14 cellular contexts compared by ENCODE assay signal in genomic region chr19:18396471-18397241, GRCh38. TPM values are rescaled to one million over a fixed set of nuclear protein-coding genes. Genes with fewer than 3 reads are reported as not detected.
DNase-seq lines count a peak whose midpoint lies in the region; ATAC-seq and TF ChIP-seq lines count a peak whose summit lies in the region.
"Had no signal": no experiment of that assay in that cellular context is flagged by ENCODE, and none has a peak within 500 bp of the region (broad histone marks: within the 10 kb centered on the region; RNA-seq: fewer than 3 reads in every experiment).

No MANE protein-coding gene starts in this region.

- CTCF ChIA-PET in RWPE1 (lab: Yijun Ruan, JAX), result no interaction called here

- TF ChIP-seq CTCF in GM12864 (IDR thresholded peaks at IDR 0.05; ENCODE audit: low read depth, low read length, missing control alignments) (no peak), RWPE1 (conservative IDR thresholded peaks at IDR 0.05; ENCODE audit: low read depth) (no peak), gastrocnemius medialis (IDR thresholded peaks at IDR 0.05 in 4 of 5, conservative IDR thresholded peaks at IDR 0.05 in 1 of 5) (no peak)

- intact Hi-C loops in gastrocnemius medialis (cut with DNase I; ENCODE audit: low total_unique reads), result no loop called here

- peaks cover 0 to 4% of the 10 kb centered on the region in 2 donors for H3K4me1 ChIP-seq in gastrocnemius medialis

- peak; percentile 80 for ATAC-seq in left lobe of liver
- ATAC-seq in gastrocnemius medialis, result peak; percentile 34 to 66
- ATAC-seq in activated CD4-positive, CD25-positive, alpha-beta regulatory T cell treated with anti-CD3 and anti-CD28 coated beads, Interleukin-2, amount 50 U/mL, for 24 hours, result no peak

- H3K27ac ChIP-seq in RWPE1 (0 out of 2 replicates have a peak overlapping the region, but pooled peaks have one; percentile 3), gastrocnemius medialis (peak overlapping the region in 1 of 4 donors; percentile 18)

- TF ChIP-seq POLR2A in gastrocnemius medialis (IDR thresholded peaks at IDR 0.05), result no peak

- H3K36me3 ChIP-seq in gastrocnemius medialis, result no peaks in the 10 kb centered on the region

- no peak for DNase-seq in GM12864 (ENCODE audit: low read depth)
- no peak for DNase-seq in RWPE1 (ENCODE audit: low spot score)
- DNase-seq in left lobe of liver (ENCODE audit: low spot score), result peak; percentile 86
- DNase-seq in gastrocnemius medialis, result peak in 1 of 2 donors; percentile 47
- DNase-seq in middle frontal gyrus (ENCODE audit: extremely low spot score, low spot score), result no peak
- no peak for DNase-seq in COLO668 (lab: John Stamatoyannopoulos, UW; ENCODE audit: unreplicated experiment)
- DNase-seq in NCI-H2029 (lab: John Stamatoyannopoulos, UW), result no peak
- DNase-seq: activated naive CD4-positive, alpha-beta T cell; DMS153; NK-92 treated with Interleukin-12 subunit alpha and Interleukin-12 subunit beta, amount 100 ng/mL, for 24 hours had no signal

- POLR2A ChIA-PET in RWPE1 (lab: Yijun Ruan, JAX; ENCODE audit: low non-redundant PET), result no interaction called here

- peak overlapping the region; percentile 41; the same call in 1 of the 2 replicates for H3K4me3 ChIP-seq in GM12864 (ENCODE audit: low read depth, low read length)
- peak overlapping the region in 1 of 4 donors; percentile 33 for H3K4me3 ChIP-seq in gastrocnemius medialis

- H3K27me3 ChIP-seq in gastrocnemius medialis, result no peaks in the 10 kb centered on the region

- in situ Hi-C loops in gastrocnemius medialis (cut with MboI; ENCODE audit: low sequenced_read_pairs in 4 of 4), result no loop called here

- no peaks in the 10 kb centered on the region for H3K9me3 ChIP-seq in gastrocnemius medialis
- H3K9me3 ChIP-seq: left lung, SK-N-SH had no signal

RNA-seq across cellular contexts. Expression of gene LRRC25, which starts 0.8 kb away (rescaled TPM):
- total RNA-seq in left lobe of liver (2.2 TPM), gastrocnemius medialis (1 to 10 TPM in 3 of 4 donors, under 1 TPM in 1; 0.34 to 4.2 (median 2.3) TPM)
- total RNA-seq: endothelial cell of umbilical vein had no signal

RNA-seq across cellular contexts. Expression of gene GDF15, which starts 10.7 kb away (rescaled TPM):
- total RNA-seq in left lobe of liver (3.2 TPM), gastrocnemius medialis (1 to 10 TPM in 2 of 4 donors, not detected in 2; 1.4 to 2.7 TPM)

RNA-seq across cellular contexts. Expression of gene SSBP4, which starts 22.5 kb away (rescaled TPM):
- total RNA-seq in left lobe of liver (18.4 TPM), gastrocnemius medialis (10 to 100 TPM; 24.7 to 65.2 (median 44.1) TPM)

RNA-seq across cellular contexts. Expression of gene ISYNA1, which starts 41.3 kb away (rescaled TPM):
- 10.2 TPM for total RNA-seq in left lobe of liver
- 10 to 100 TPM in 1 of 4 donors, 1 to 10 TPM in 3; 5.1 to 29.1 (median 7.8) TPM for total RNA-seq in gastrocnemius medialis

RNA-seq across cellular contexts. Expression of gene PGPEP1, which starts 56.3 kb away (rescaled TPM):
- total RNA-seq in left lobe of liver (62.4 TPM), gastrocnemius medialis (10 to 100 TPM; 11.7 to 42.3 (median 23.6) TPM)

Comparison
In these comparisons a context has a peak if more than half of its experiments do, and no peak if none do; other contexts are left out.
1. ATAC-seq: peak in left lobe of liver (single experiment) and gastrocnemius medialis (2 of 2); none in activated CD4-positive, CD25-positive, alpha-beta regulatory T cell treated with anti-CD3 and anti-CD28 coated beads, Interleukin-2, amount 50 U/mL, for 24 hours (0 of 2).